ENCODE assay signal across 11 cellular contexts in the genomic region with DNA sequence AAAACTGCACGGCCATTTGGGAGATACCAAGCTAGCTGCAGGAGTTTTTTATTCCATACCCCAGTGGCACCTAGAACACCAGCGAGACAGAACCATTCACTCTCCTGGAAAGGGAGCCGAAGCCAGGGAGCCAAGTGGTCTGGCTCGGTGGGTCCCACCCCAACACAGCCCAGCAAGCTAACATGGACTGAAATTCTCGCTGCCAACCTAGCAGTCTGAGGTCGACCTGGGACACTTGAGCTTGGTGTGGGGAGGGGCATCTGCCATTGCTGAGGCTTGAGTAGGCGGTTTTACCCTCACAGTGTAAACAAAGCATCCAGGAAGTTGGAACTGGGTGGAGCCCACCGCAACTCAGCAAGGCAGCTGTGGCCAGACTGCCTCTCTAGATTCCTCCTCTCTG.
DNase-seq lines count a peak whose midpoint lies in the region; ATAC-seq and TF ChIP-seq lines count a peak whose summit lies in the region.
"Had no signal": no experiment of that assay in that cellular context is flagged by ENCODE, and none has a peak within 500 bp of the region (broad histone marks: within the 10 kb centered on the region; RNA-seq: fewer than 3 reads in every experiment).

No MANE protein-coding gene starts in this region.

- no peaks in the 10 kb centered on the region for H3K27me3 Mint-ChIP-seq in Calu3 (ENCODE audit: unreplicated experiment)

- no peaks in the 10 kb centered on the region for H3K36me3 Mint-ChIP-seq in Calu3 (ENCODE audit: insufficient read depth, unreplicated experiment)

- TF ChIP-seq POLR2A in body of pancreas (IDR thresholded peaks at IDR 0.05), result no peak

- no peak overlapping the region for H3K23ac ChIP-seq in mesendoderm (ENCODE audit: low read length)

- CTCF ChIA-PET in Calu3 (lab: Charles Lee), result interaction anchor here (0.7 to 1.2 kb wide), 4 partner anchors 11 to 158 kb away, joined by 3 to 8 read pairs (median 4); no protein-coding TSS in a partner anchor

- H2BK5ac ChIP-seq in mesendoderm (ENCODE audit: low read length), result no peak overlapping the region

- H2BK15ac ChIP-seq in mesendoderm (replicated peaks; ENCODE audit: low read depth), result no peak overlapping the region

- no peak overlapping the region for H3K4me3 ChIP-seq in MG63
- H3K4me3 ChIP-seq in mesendoderm (ENCODE audit: low read length), result no peak overlapping the region
- no peak overlapping the region for H3K4me3 ChIP-seq in body of pancreas

- H3K56ac ChIP-seq in mesendoderm (ENCODE audit: low read length), result no peak overlapping the region

- H3K36me3 ChIP-seq in MG63, result no peaks in the 10 kb centered on the region
- no peaks in the 10 kb centered on the region for H3K36me3 ChIP-seq in mesendoderm (ENCODE audit: control insufficient read depth, insufficient read depth, low read length)
- no peaks in the 10 kb centered on the region for H3K36me3 ChIP-seq in body of pancreas (replicated peaks in 1 of 2; ENCODE audit: insufficient read depth in 1 of 2, low read depth in 2 of 2)
- H3K36me3 ChIP-seq: WERI-Rb-1 had no signal

- intact Hi-C loops in Calu3 (cut with micrococcal nuclease; ENCODE audit: unreplicated experiment), result loop anchor here (1.0 to 10.0 kb wide), 2 partner anchors 23 to 263 kb away; a partner anchor contains a TSS
- intact Hi-C loops in body of pancreas (cut with DNase I), result no loop called here

- no peak overlapping the region for H3K4me2 ChIP-seq in mesendoderm (ENCODE audit: low read length)

- H3K4me1 ChIP-seq in mesendoderm (ENCODE audit: control insufficient read depth, low read depth, low read length), result no peaks in the 10 kb centered on the region
- peaks cover 10% of the 10 kb centered on the region for H3K4me1 ChIP-seq in body of pancreas

- no peak overlapping the region for H2BK120ac ChIP-seq in mesendoderm (ENCODE audit: low read depth, low read length)

- no peak overlapping the region for H3K4me3 Mint-ChIP-seq in Calu3 (ENCODE audit: low read depth, unreplicated experiment)
- H3K4me3 Mint-ChIP-seq: HFFc6 had no signal

- ATAC-seq in HG03354 (IDR thresholded peaks at IDR 0.05; ENCODE audit: poor library complexity, severe bottlenecking, unreplicated experiment) (no peak), HG03135 (IDR thresholded peaks at IDR 0.05; ENCODE audit: unreplicated experiment) (no peak), body of pancreas (no peak)

- BruUV-seq in Calu3 (replicated peaks; lab: Mats Ljungman, UMichigan), result no TSS peak

- no peak overlapping the region for H4K8ac ChIP-seq in mesendoderm (ENCODE audit: low read depth, low read length)

- no peak overlapping the region for H2AK5ac ChIP-seq in mesendoderm (ENCODE audit: low read length)

- H3K27me3 ChIP-seq in MG63, result no peaks in the 10 kb centered on the region
- no peaks in the 10 kb centered on the region for H3K27me3 ChIP-seq in mesendoderm (ENCODE audit: insufficient read depth, low read length, poor library complexity)
- H3K27me3 ChIP-seq in body of pancreas, result no peaks in the 10 kb centered on the region

- H4K5ac ChIP-seq in mesendoderm (ENCODE audit: low read length), result no peak overlapping the region

- DNase-seq in Calu3 (peak; percentile 78), MG63 (peak; percentile 14), mesendoderm (peak; percentile 20), NCI-H2196 treated with DMSO at 0.1 percent for 48 hours (lab: John Stamatoyannopoulos, UW; ENCODE audit: unreplicated experiment) (no peak), body of pancreas (no peak)
- DNase-seq in activated CD8-positive, alpha-beta memory T cell treated with anti-CD3 and anti-CD28 coated beads, Interleukin-2, amount 50 U/mL, for 4 hours, result peak; percentile 25
- DNase-seq: HFFc6, NCI-H1092 treated with DMSO at 0.1 percent for 48 hours, WERI-Rb-1 had no signal

- no peaks in the 10 kb centered on the region for H3K79me1 ChIP-seq in mesendoderm (ENCODE audit: low read length)

- no peak overlapping the region for H3K4ac ChIP-seq in mesendoderm (ENCODE audit: low read depth, low read length)

- H3K79me2 ChIP-seq in mesendoderm (ENCODE audit: control insufficient read depth, insufficient read depth, low read length), result no peaks in the 10 kb centered on the region

- H3K9me3 Mint-ChIP-seq in Calu3 (ENCODE audit: low read depth, unreplicated experiment), result peaks cover 13% of the 10 kb centered on the region

- no CpG with 5 or more reads among the region's 8 CpGs for WGBS in mesendoderm (ENCODE audit: extremely low coverage, insufficient coverage, low lambda C conversion rate)
- 73 to 83% methylated on average over 5 to 8 of the region's 8 CpGs for WGBS in body of pancreas, 2 donors

- H3K9me3 ChIP-seq in MG63, result no peaks in the 10 kb centered on the region; the same call in 1 of the 2 replicates
- H3K9me3 ChIP-seq in body of pancreas, result no peaks in the 10 kb centered on the region

- no peak overlapping the region for H3K27ac Mint-ChIP-seq in Calu3 (ENCODE audit: unreplicated experiment)
- H3K27ac Mint-ChIP-seq: HFFc6 had no signal

- TF ChIP-seq CTCF in Calu3 (IDR thresholded peaks at IDR 0.05; ENCODE audit: unreplicated experiment) (no peak), body of pancreas (IDR thresholded peaks at IDR 0.05) (no peak)

- H3K18ac ChIP-seq in mesendoderm (ENCODE audit: low read length), result no peak overlapping the region

- H3K4me1 Mint-ChIP-seq in Calu3 (ENCODE audit: low read depth, unreplicated experiment), result peaks cover 38% of the 10 kb centered on the region

- no peak overlapping the region for H3K9ac ChIP-seq in mesendoderm (ENCODE audit: low read length)

- H3K27ac ChIP-seq in mesendoderm (ENCODE audit: low read depth, low read length) (no peak overlapping the region), body of pancreas (no peak overlapping the region)
- H3K27ac ChIP-seq: WERI-Rb-1 had no signal

Comparison
In these comparisons a context has a peak if more than half of its experiments do, and no peak if none do; other contexts are left out.
1. DNase-seq: peak in Calu3 (single experiment), MG63 (single experiment), activated CD8-positive, alpha-beta memory T cell treated with anti-CD3 and anti-CD28 coated beads, Interleukin-2, amount 50 U/mL, for 4 hours (single experiment) and mesendoderm (single experiment); none in NCI-H2196 treated with DMSO at 0.1 percent for 48 hours (single experiment) and body of pancreas (0 of 4).